In the genomic region with DNA sequence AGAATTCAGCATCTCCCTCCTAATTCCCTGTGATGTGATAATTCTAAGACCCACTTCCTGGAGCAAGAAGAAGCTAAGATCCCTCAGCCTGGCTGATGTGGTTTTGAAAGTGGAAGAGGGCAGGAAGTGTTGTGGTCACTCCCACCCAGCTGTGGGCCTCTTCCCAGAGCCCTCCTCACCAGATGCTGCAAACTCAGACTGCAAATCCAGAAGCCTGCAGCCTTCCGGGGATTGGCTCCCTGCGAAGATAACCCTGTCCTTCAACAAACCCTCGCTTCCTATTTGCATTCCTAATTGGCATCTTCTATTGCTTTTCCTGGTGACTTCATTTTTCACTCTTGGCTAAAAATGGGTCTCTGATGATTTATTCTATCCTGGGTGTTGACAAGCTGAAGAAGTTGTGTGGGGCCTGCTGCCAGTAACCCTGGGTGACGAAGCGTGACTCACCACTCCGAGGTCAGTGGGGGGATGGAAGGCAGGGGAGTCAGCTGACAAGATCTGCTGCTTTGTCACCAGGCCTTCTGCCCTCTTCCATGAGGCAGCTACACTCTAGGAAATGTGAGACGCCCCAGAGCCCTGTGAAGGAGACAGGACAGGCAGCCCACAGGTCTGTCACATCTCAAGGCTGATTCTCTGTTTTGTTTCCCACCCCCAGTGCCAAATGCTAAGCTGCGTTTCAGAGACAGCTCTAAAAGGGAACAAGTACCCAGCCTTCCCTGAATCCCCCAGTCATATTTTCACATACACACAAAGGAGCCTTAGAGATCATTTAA, we compare ENCODE assay signal across 1 cellular context.
TF ChIP-seq lines count a peak whose summit lies in the region.

No MANE protein-coding gene starts in this region.

TF ChIP-seq in GM12878, 131 proteins besides CTCF, POLR2A, EP300 and RAD21 (continued from another document):
- TF ChIP-seq SREBF2 (IDR thresholded peaks at IDR 0.05; ENCODE audit: low read length) (no peak), RB1 (IDR thresholded peaks at IDR 0.05; ENCODE audit: borderline replicate concordance) (no peak; the same call in 1 of the 2 replicates), EGR1 (IDR thresholded peaks at IDR 0.05; ENCODE audit: borderline replicate concordance in 1 of 2, low read depth in 2 of 2, low read length in 2 of 2) (no peak), IRF5 (IDR thresholded peaks at IDR 0.05; ENCODE audit: borderline replicate concordance) (no peak), BACH1 (IDR thresholded peaks at IDR 0.05; ENCODE audit: borderline replicate concordance) (peak; percentile 95; the same call in 1 of the 2 replicates), NFIC (IDR thresholded peaks at IDR 0.05; ENCODE audit: low read depth, low read length) (peak; percentile 80), SPI1 (IDR thresholded peaks at IDR 0.05; ENCODE audit: borderline replicate concordance, insufficient read depth, low read depth, low read length) (0 out of 2 replicates have a peak, but pooled peaks have one; percentile 0), BCL3 (IDR thresholded peaks at IDR 0.05; ENCODE audit: borderline replicate concordance, insufficient read depth, low read depth, low read length, poor library complexity, severe bottlenecking) (no peak), WRNIP1 (IDR thresholded peaks at IDR 0.05; ENCODE audit: borderline replicate concordance, low read depth, low read length) (no peak), USF1 (IDR thresholded peaks at IDR 0.05; ENCODE audit: borderline replicate concordance, extremely low read length, insufficient read depth, low read depth, low read length) (peak; percentile 77), RUNX3 (IDR thresholded peaks at IDR 0.05; ENCODE audit: low read length) (peak; percentile 93), EZH2 (IDR thresholded peaks at IDR 0.05; ENCODE audit: borderline replicate concordance, control insufficient read depth, low read depth, low read length) (no peak), IKZF1 (conservative IDR thresholded peaks at IDR 0.05) (peak; percentile 99), SREBF1 (IDR thresholded peaks at IDR 0.05; ENCODE audit: low read length) (no peak), TARDBP (IDR thresholded peaks at IDR 0.05; ENCODE audit: borderline replicate concordance) (peak; percentile 48; the same call in 1 of the 2 replicates), MYB (IDR thresholded peaks at IDR 0.05; ENCODE audit: borderline replicate concordance, low read depth, low read length) (no peak), ZNF592 (IDR thresholded peaks at IDR 0.05) (peak; percentile 79; the same call in 1 of the 2 replicates), ZNF24 (IDR thresholded peaks at IDR 0.05) (no peak), ATF7 (IDR thresholded peaks at IDR 0.05; ENCODE audit: low read depth) (peak; percentile 96), HDAC6 (IDR thresholded peaks at IDR 0.05; ENCODE audit: unreplicated experiment) (no peak), CHD1 (IDR thresholded peaks at IDR 0.05; ENCODE audit: low read depth, low read length) (no peak), E4F1 (IDR thresholded peaks at IDR 0.05; ENCODE audit: borderline replicate concordance, partially characterized antibody) (no peak), SMC3 (IDR thresholded peaks at IDR 0.05; ENCODE audit: borderline replicate concordance, low read length) (no peak), YY1 (IDR thresholded peaks at IDR 0.05; ENCODE audit: low read depth, low read length) (peak; percentile 51), PBX3 (IDR thresholded peaks at IDR 0.05; ENCODE audit: insufficient replicate concordance, low read depth, low read length) (peak; percentile 77), SUZ12 (IDR thresholded peaks at IDR 0.05; ENCODE audit: unreplicated experiment) (no peak), BHLHE40 (IDR thresholded peaks at IDR 0.05; ENCODE audit: borderline replicate concordance in 1 of 2, low read depth in 2 of 2, low read length in 1 of 2) (peak; percentile 86 to 89; a peak in 3 of 4 replicates), JUND (IDR thresholded peaks at IDR 0.05; ENCODE audit: low read depth, low read length) (peak; percentile 72; the same call in 1 of the 2 replicates)
- TF ChIP-seq, protein P1, sequence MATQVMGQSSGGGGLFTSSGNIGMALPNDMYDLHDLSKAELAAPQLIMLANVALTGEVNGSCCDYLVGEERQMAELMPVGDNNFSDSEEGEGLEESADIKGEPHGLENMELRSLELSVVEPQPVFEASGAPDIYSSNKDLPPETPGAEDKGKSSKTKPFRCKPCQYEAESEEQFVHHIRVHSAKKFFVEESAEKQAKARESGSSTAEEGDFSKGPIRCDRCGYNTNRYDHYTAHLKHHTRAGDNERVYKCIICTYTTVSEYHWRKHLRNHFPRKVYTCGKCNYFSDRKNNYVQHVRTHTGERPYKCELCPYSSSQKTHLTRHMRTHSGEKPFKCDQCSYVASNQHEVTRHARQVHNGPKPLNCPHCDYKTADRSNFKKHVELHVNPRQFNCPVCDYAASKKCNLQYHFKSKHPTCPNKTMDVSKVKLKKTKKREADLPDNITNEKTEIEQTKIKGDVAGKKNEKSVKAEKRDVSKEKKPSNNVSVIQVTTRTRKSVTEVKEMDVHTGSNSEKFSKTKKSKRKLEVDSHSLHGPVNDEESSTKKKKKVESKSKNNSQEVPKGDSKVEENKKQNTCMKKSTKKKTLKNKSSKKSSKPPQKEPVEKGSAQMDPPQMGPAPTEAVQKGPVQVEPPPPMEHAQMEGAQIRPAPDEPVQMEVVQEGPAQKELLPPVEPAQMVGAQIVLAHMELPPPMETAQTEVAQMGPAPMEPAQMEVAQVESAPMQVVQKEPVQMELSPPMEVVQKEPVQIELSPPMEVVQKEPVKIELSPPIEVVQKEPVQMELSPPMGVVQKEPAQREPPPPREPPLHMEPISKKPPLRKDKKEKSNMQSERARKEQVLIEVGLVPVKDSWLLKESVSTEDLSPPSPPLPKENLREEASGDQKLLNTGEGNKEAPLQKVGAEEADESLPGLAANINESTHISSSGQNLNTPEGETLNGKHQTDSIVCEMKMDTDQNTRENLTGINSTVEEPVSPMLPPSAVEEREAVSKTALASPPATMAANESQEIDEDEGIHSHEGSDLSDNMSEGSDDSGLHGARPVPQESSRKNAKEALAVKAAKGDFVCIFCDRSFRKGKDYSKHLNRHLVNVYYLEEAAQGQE (IDR thresholded peaks at IDR 0.05; ENCODE audit: low read depth, low read length): no peak
